Comparison of ENCODE assay signal across 13 cellular contexts in genomic region chr1:31054958-31055481, GRCh38. TPM values are rescaled to one million over a fixed set of nuclear protein-coding genes. Genes with fewer than 3 reads are reported as not detected.
DNase-seq lines count a peak whose midpoint lies in the region; ATAC-seq and TF ChIP-seq lines count a peak whose summit lies in the region.
"Had no signal": no experiment of that assay in that cellular context is flagged by ENCODE, and none has a peak within 500 bp of the region (broad histone marks: within the 10 kb centered on the region; RNA-seq: fewer than 3 reads in every experiment).

No MANE protein-coding gene starts in this region.

- H3K9ac ChIP-seq in subcutaneous abdominal adipose tissue (ENCODE audit: low read length in 5 of 5) = no peak overlapping the region

- H3K36me3 ChIP-seq in left lung = peaks cover 0 to 57% of the 10 kb centered on the region in 2 donors
- peaks cover 5 to 22% (median 20%) of the 10 kb centered on the region in 5 donors for H3K36me3 ChIP-seq in subcutaneous abdominal adipose tissue (ENCODE audit: control insufficient read depth in 5 of 5, insufficient read depth in 5 of 5, low read length in 5 of 5)

- peak in 1 of 2 donors; percentile 7 for ATAC-seq in activated T-cell treated with anti-CD3 and anti-CD28 coated beads, Interleukin-2, amount 50 U/mL, for 4 hours
- ATAC-seq in activated T-helper 17 cell treated with anti-CD3 and anti-CD28 coated beads, Interleukin-2, amount 50 U/mL, for 72 hours (replicated peaks) = peak; percentile 42
- peak; percentile 67 for ATAC-seq in left lung
- ATAC-seq: left ventricle myocardium superior, Right ventricle myocardium inferior had no signal

- H3K27me3 Mint-ChIP-seq in activated T-cell treated with anti-CD3 and anti-CD28 coated beads, Interleukin-2, amount 50 U/mL, for 4 hours (ENCODE audit: low read depth) = no peaks in the 10 kb centered on the region
- H3K27me3 Mint-ChIP-seq in activated T-helper 17 cell treated with anti-CD3 and anti-CD28 coated beads, Interleukin-2, amount 50 U/mL, for 72 hours = no peaks in the 10 kb centered on the region

- H3K4me1 Mint-ChIP-seq in activated T-cell treated with anti-CD3 and anti-CD28 coated beads, Interleukin-2, amount 50 U/mL, for 4 hours (ENCODE audit: low read depth) = peaks cover 68% of the 10 kb centered on the region
- peaks cover 39% of the 10 kb centered on the region for H3K4me1 Mint-ChIP-seq in activated T-helper 17 cell treated with anti-CD3 and anti-CD28 coated beads, Interleukin-2, amount 50 U/mL, for 72 hours

- no peaks in the 10 kb centered on the region for H3K9me3 Mint-ChIP-seq in activated T-cell treated with anti-CD3 and anti-CD28 coated beads, Interleukin-2, amount 50 U/mL, for 4 hours
- no peaks in the 10 kb centered on the region for H3K9me3 Mint-ChIP-seq in activated T-helper 17 cell treated with anti-CD3 and anti-CD28 coated beads, Interleukin-2, amount 50 U/mL, for 72 hours
- H3K9me3 Mint-ChIP-seq: neural crest cell had no signal

- no peak for DNase-seq in activated T-cell treated with anti-CD3 and anti-CD28 coated beads, Interleukin-2, amount 50 U/mL, for 4 hours
- no peak for DNase-seq in activated T-cell treated with anti-CD3 and anti-CD28 coated beads, Interleukin-2, amount 50 U/mL, for 1 hour
- DNase-seq in left lung = no peak
- DNase-seq in NK-92 treated with Interleukin-12 subunit alpha and Interleukin-12 subunit beta, amount 100 ng/mL, for 24 hours (lab: John Stamatoyannopoulos, UW) = no peak
- DNase-seq in posterior vena cava (ENCODE audit: low spot score) = no peak
- DNase-seq in HUDEP-2 (lab: John Stamatoyannopoulos, UW; ENCODE audit: unreplicated experiment in 76 of 76) = no peak
- DNase-seq: activated CD4-positive, alpha-beta T cell treated with anti-CD3 and anti-CD28 coated beads, Interleukin-2, amount 50 U/mL, for 4 hours; left ventricle myocardium superior; MG63 had no signal

- TF ChIP-seq CTCF in left lung (IDR thresholded peaks at IDR 0.05) = no peak

- H3K27me3 ChIP-seq in left lung (no peaks in the 10 kb centered on the region), subcutaneous abdominal adipose tissue (ENCODE audit: control insufficient read depth in 5 of 5, insufficient read depth in 4 of 5, low read length in 5 of 5) (no peaks in the 10 kb centered on the region)
- H3K27me3 ChIP-seq: MG63 had no signal

- H3K36me3 Mint-ChIP-seq in activated T-cell treated with anti-CD3 and anti-CD28 coated beads, Interleukin-2, amount 50 U/mL, for 4 hours (ENCODE audit: insufficient read depth) = peaks cover 37% of the 10 kb centered on the region
- peaks cover 97% of the 10 kb centered on the region for H3K36me3 Mint-ChIP-seq in activated T-helper 17 cell treated with anti-CD3 and anti-CD28 coated beads, Interleukin-2, amount 50 U/mL, for 72 hours (ENCODE audit: low read depth)

- H3K27ac ChIP-seq in left lung = no peak overlapping the region
- H3K27ac ChIP-seq in subcutaneous abdominal adipose tissue (ENCODE audit: low read depth, low read length) = peak overlapping the region; percentile 94

- H3K4me3 ChIP-seq in left lung (no peak overlapping the region), subcutaneous abdominal adipose tissue (ENCODE audit: low read depth in 1 of 5, low read length in 5 of 5) (no peak overlapping the region)
- H3K4me3 ChIP-seq: MG63 had no signal

- H3K4me1 ChIP-seq in left lung (peaks cover 8 to 85% of the 10 kb centered on the region in 2 donors), subcutaneous abdominal adipose tissue (ENCODE audit: control insufficient read depth in 5 of 5, insufficient read depth in 5 of 5, low read length in 5 of 5) (peaks cover 1 to 57% (median 44%) of the 10 kb centered on the region in 5 donors)

- H3K9me3 ChIP-seq in left lung (no peaks in the 10 kb centered on the region), subcutaneous abdominal adipose tissue (ENCODE audit: control insufficient read depth in 5 of 5, low read length in 5 of 5) (no peaks in the 10 kb centered on the region)
- H3K9me3 ChIP-seq: MG63 had no signal

- H3K4me3 Mint-ChIP-seq in activated T-cell treated with anti-CD3 and anti-CD28 coated beads, Interleukin-2, amount 50 U/mL, for 4 hours = peak overlapping the region; percentile 56
- H3K4me3 Mint-ChIP-seq in activated T-helper 17 cell treated with anti-CD3 and anti-CD28 coated beads, Interleukin-2, amount 50 U/mL, for 72 hours = peak overlapping the region; percentile 60
- H3K4me3 Mint-ChIP-seq: neural crest cell had no signal

- intact Hi-C loops in left lung (cut with DNase I) (no loop called here), posterior vena cava (cut with DNase I) (loop anchor here in 1 of 2 donors (5.0 kb wide), 1 partner anchor 38 kb away; no protein-coding TSS in a partner anchor)

- peak overlapping the region; percentile 89 for H3K27ac Mint-ChIP-seq in activated T-helper 17 cell treated with anti-CD3 and anti-CD28 coated beads, Interleukin-2, amount 50 U/mL, for 72 hours

RNA-seq across cellular contexts. Expression of gene PUM1, which starts 10.5 kb away (rescaled TPM):
- total RNA-seq in activated T-cell treated with anti-CD3 and anti-CD28 coated beads, Interleukin-2, amount 50 U/mL, for 4 hours = 100 to 1,000 TPM; 104 to 113 (median 110) TPM
- total RNA-seq in activated T-helper 17 cell treated with anti-CD3 and anti-CD28 coated beads, Interleukin-2, amount 50 U/mL, for 72 hours = 100 to 1,000 TPM; 109 to 114 TPM
- total RNA-seq in left lung (100 to 1,000 TPM in 1 of 2 donors, 10 to 100 TPM in 1; 96.7 to 102 TPM), posterior vena cava (10 to 100 TPM; 73.2 to 87.9 TPM)
